In the genomic region with DNA sequence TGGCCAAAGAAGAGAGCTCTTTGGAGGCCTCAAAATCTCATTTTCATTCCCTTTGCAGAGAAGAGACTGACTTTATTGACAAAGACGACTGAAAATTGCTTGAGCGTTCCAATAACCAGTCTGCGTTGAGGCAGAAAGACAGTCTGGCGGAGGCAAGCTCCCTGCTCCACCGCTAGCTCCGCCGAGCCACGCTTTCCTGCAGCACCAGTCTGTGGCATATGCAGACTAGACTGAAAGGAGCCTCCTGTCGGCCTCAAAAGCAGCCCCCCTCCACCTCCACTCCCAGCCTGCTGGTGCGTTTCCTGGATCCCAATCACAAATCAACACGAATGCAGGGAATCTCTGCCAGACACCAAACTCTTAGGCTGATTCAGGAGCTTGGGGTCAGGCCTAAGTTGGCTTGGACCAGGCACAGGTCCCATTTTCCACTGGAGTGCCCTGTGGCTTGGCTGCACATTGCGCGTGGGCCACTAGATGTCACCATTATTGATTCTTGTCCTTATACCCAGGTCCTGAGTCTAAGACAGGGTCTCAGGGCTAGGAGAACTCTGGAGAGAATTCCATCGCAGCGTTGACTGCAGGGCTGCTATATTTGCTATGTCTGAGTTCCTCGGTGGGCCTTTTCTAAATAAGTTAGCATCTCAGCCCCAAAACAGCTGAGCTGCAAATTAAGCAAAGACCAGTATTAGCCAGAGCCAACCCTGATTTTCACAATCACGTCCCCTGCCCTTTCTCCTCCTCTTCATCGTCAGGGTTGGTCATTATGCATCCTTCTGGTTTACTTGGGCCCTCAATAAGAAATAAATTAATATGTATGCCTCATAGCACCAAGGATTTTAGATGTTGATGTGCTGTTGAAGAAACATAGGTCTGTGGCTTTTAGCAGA, we compare ENCODE assay signal across 8 cellular contexts. TPM values are rescaled to one million over a fixed set of nuclear protein-coding genes. Genes with fewer than 3 reads are reported as not detected.
A peak's percentile ranks its signal among the peaks of the same experiment; 100 is the strongest.
DNase-seq lines count a peak whose midpoint lies in the region; ATAC-seq lines count a peak whose summit lies in the region.

No MANE protein-coding gene starts in this region.

- ATAC-seq in HG03521 (IDR thresholded peaks at IDR 0.05; ENCODE audit: unreplicated experiment) (peak; percentile 48), left ventricle myocardium superior (peak; percentile 91), HG02884 (IDR thresholded peaks at IDR 0.05; ENCODE audit: unreplicated experiment) (no peak)
- ATAC-seq in activated naive CD8-positive, alpha-beta T cell treated with anti-CD3 and anti-CD28 coated beads, Interleukin-2, amount 10 ng/mL, durations not matched to agents 7 days and 5 days (ENCODE audit: low read depth), result peak; percentile 52

- no peaks in the 10 kb centered on the region for H3K9me3 Mint-ChIP-seq in activated naive CD8-positive, alpha-beta T cell treated with anti-CD3 and anti-CD28 coated beads, Interleukin-2, amount 10 ng/mL, durations not matched to agents 7 days and 5 days

- peaks cover 3% of the 10 kb centered on the region for H3K4me1 Mint-ChIP-seq in activated naive CD8-positive, alpha-beta T cell treated with anti-CD3 and anti-CD28 coated beads, Interleukin-2, amount 10 ng/mL, durations not matched to agents 7 days and 5 days

- no peak overlapping the region for H3K4me3 Mint-ChIP-seq in activated naive CD8-positive, alpha-beta T cell treated with anti-CD3 and anti-CD28 coated beads, Interleukin-2, amount 10 ng/mL, durations not matched to agents 7 days and 5 days

- H3K36me3 Mint-ChIP-seq in activated naive CD8-positive, alpha-beta T cell treated with anti-CD3 and anti-CD28 coated beads, Interleukin-2, amount 10 ng/mL, durations not matched to agents 7 days and 5 days, result no peaks in the 10 kb centered on the region

- DNase-seq in DMS53 (lab: John Stamatoyannopoulos, UW), result peak; percentile 58
- no peak for DNase-seq in DMS53 treated with DMSO at 0.1 percent for 48 hours (lab: John Stamatoyannopoulos, UW; ENCODE audit: unreplicated experiment)
- DNase-seq in SHP77 treated with DMSO at 0.1 percent for 48 hours (lab: John Stamatoyannopoulos, UW), result peak; percentile 27
- DNase-seq in activated naive CD8-positive, alpha-beta T cell treated with anti-CD3 and anti-CD28 coated beads, Interleukin-2, amount 10 ng/mL, durations not matched to agents 7 days and 5 days, result peak; percentile 43
- DNase-seq in left ventricle myocardium superior, result peak; percentile 80
- DNase-seq in retina, result peak; percentile 62

- H3K27ac Mint-ChIP-seq in activated naive CD8-positive, alpha-beta T cell treated with anti-CD3 and anti-CD28 coated beads, Interleukin-2, amount 10 ng/mL, durations not matched to agents 7 days and 5 days, result no peak overlapping the region

- intact Hi-C loops in left ventricle myocardium superior (cut with micrococcal nuclease), result no loop called here

- H3K27me3 Mint-ChIP-seq in activated naive CD8-positive, alpha-beta T cell treated with anti-CD3 and anti-CD28 coated beads, Interleukin-2, amount 10 ng/mL, durations not matched to agents 7 days and 5 days, result peaks cover 12% of the 10 kb centered on the region

- POLR2A ChIA-PET in activated naive CD8-positive, alpha-beta T cell treated with anti-CD3 and anti-CD28 coated beads, Interleukin-2, amount 10 ng/mL, durations not matched to agents 7 days and 5 days (lab: Charles Lee), result interaction anchor here (0.6 to 0.7 kb wide), 2 partner anchors 126 to 230 kb away, joined by 3 to 4 read pairs; no protein-coding TSS in a partner anchor

RNA-seq across cellular contexts. Expression of a gene that starts 5.2 kb away (rescaled TPM):
- total RNA-seq in activated naive CD8-positive, alpha-beta T cell treated with anti-CD3 and anti-CD28 coated beads, Interleukin-2, amount 10 ng/mL, durations not matched to agents 7 days and 5 days, result 10 to 100 TPM; 31.5 to 32.2 TPM
- 16.1 TPM for total RNA-seq in left ventricle myocardium superior
